Comparison of ENCODE assay signal across 8 cellular contexts in the genomic region with DNA sequence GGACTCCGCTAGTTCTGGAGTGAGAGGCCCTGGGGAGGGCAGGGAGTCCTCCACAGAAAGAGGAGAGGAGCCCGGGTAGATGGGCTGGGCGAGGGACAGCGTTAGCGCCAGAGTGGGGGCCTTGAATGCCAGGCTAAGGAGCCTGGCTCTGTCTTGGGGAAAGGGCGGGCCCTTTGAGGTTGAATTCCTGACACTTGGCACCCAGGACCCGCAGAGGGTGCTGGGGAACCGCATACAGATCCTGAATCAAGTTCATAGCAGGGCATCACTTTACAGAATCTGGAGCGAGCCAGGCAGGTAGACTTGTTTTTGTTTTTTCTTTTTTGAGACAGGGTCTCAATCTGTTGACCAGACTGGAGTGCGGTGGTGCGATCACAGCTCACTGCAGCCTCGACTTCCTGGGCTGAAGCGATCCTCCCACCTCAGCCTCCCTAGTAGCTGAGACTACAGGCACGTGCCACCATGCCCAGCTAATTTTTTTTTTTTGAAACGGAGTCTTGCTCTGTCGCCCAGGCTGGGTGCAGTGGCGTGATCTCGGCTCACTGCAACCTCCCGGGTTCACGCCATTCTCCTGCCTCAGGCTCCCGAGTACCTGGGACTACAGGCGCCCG. TPM values are rescaled to one million over a fixed set of nuclear protein-coding genes. Genes with fewer than 3 reads are reported as not detected.
DNase-seq lines count a peak whose midpoint lies in the region; ATAC-seq and TF ChIP-seq lines count a peak whose summit lies in the region.

No MANE protein-coding gene starts in this region.

- H2BK5ac ChIP-seq in IMR-90 (ENCODE audit: low read depth, low read length, poor library complexity, severe bottlenecking): no peak overlapping the region

- intact Hi-C loops in IMR-90 (cut with micrococcal nuclease): loop anchor here (5.0 kb wide), 1 partner anchor 61 kb away; the partner anchor contains the start of gene AIP
- intact Hi-C loops in mammary epithelial cell (cut with micrococcal nuclease): loop anchor here (1.0 kb wide), 1 partner anchor 85 kb away; no protein-coding TSS in a partner anchor

- H3K4me2 ChIP-seq in IMR-90 (ENCODE audit: low read depth, low read length) (peak overlapping the region; percentile 57; the same call in 1 of the 2 replicates), mammary epithelial cell (ENCODE audit: insufficient read depth, low read depth, low read length) (peak overlapping the region; percentile 87)

- CTCF ChIA-PET in BJ (lab: Yijun Ruan, JAX): interaction anchor here (0.6 to 3.1 kb wide), 4 partner anchors 14 to 209 kb away, joined by 3 to 9 read pairs (median 4); partner anchors contain the start of gene PPP1CA
- CTCF ChIA-PET in IMR-90 (lab: Yijun Ruan, JAX): interaction anchor here (1.8 kb wide), 1 partner anchor 20 kb away, joined by 7 read pairs; the partner anchor contains the start of gene PPP1CA
- CTCF ChIA-PET in mammary epithelial cell (lab: Charles Lee; ENCODE audit: low non-redundant PET): no interaction called here

- H2AK5ac ChIP-seq in IMR-90 (ENCODE audit: low read depth, low read length): no peak overlapping the region

- peak overlapping the region; percentile 92 for H2AFZ ChIP-seq in IMR-90 (replicated peaks; ENCODE audit: low read length, poor library complexity)
- peak overlapping the region; percentile 96 for H2AFZ ChIP-seq in mammary epithelial cell (ENCODE audit: low read depth, low read length)

- no peaks in the 10 kb centered on the region for H3K79me2 ChIP-seq in mammary epithelial cell (ENCODE audit: insufficient read depth, low read length)

- no peak for TF ChIP-seq POLR2A in IMR-90 (IDR thresholded peaks at IDR 0.05; ENCODE audit: low read depth, low read length)

- no peak overlapping the region for H3K14ac ChIP-seq in IMR-90 (replicated peaks; ENCODE audit: low read depth, low read length)

- H2BK15ac ChIP-seq in IMR-90 (ENCODE audit: low read depth, low read length): no peak overlapping the region

- H2BK120ac ChIP-seq in IMR-90 (ENCODE audit: low read depth, low read length): no peak overlapping the region

- no peak for TF ChIP-seq CTCF in BJ (IDR thresholded peaks at IDR 0.05; ENCODE audit: insufficient read depth, low read depth, low read length)
- no peak for TF ChIP-seq CTCF in IMR-90 (conservative IDR thresholded peaks at IDR 0.05; ENCODE audit: low read depth, low read length)
- TF ChIP-seq CTCF in mammary epithelial cell (conservative IDR thresholded peaks at IDR 0.05 in 1 of 2, IDR thresholded peaks at IDR 0.05 in 1 of 2; ENCODE audit: extremely low read depth in 1 of 2, insufficient read depth in 1 of 2, low read depth in 1 of 2, low read length in 2 of 2): peak; percentile 1 to 19

- no peak overlapping the region for H4K5ac ChIP-seq in IMR-90 (ENCODE audit: low read depth, low read length)

- H3K79me1 ChIP-seq in IMR-90 (ENCODE audit: low read depth in 1 of 2, low read length in 2 of 2): no peaks in the 10 kb centered on the region

- H4K91ac ChIP-seq in IMR-90 (ENCODE audit: insufficient read depth, low read depth, low read length): no peak overlapping the region

- H3K4me3 Mint-ChIP-seq in natural killer cell treated with Interleukin-12 subunit alpha and Interleukin-12 subunit beta and Interleukin-15 and Interleukin-18, amount 100 ng/mL, for 72 hours: peak overlapping the region; percentile 37

- H3K27ac Mint-ChIP-seq in natural killer cell treated with Interleukin-12 subunit alpha and Interleukin-12 subunit beta and Interleukin-15 and Interleukin-18, amount 100 ng/mL, for 72 hours: peak overlapping the region; percentile 47 to 57

- H3K18ac ChIP-seq in IMR-90 (ENCODE audit: low read depth, low read length): no peak overlapping the region

- in situ Hi-C loops in IMR-90 (cut with MboI; ENCODE audit: low sequenced_read_pairs): no loop called here
- in situ Hi-C loops in mammary epithelial cell (cut with MboI; ENCODE audit: low sequenced_read_pairs in 2 of 2): no loop called here

- H4K20me1 ChIP-seq in IMR-90 (ENCODE audit: insufficient read depth, low read length) (no peaks in the 10 kb centered on the region), mammary epithelial cell (ENCODE audit: insufficient read depth, low read length) (no peaks in the 10 kb centered on the region)

- H3K4me1 ChIP-seq in IMR-90 (ENCODE audit: control insufficient read depth, insufficient read depth, low read length) (peaks cover 5% of the 10 kb centered on the region; the same call in 1 of the 2 replicates), mammary epithelial cell (ENCODE audit: insufficient read depth, low read length) (peaks cover 32% of the 10 kb centered on the region), SJCRH30 (peaks cover 5% of the 10 kb centered on the region; the same call in 1 of the 2 replicates)

- dilution Hi-C loops in IMR-90 (cut with HindIII; ENCODE audit: low sequenced_read_pairs, unreplicated experiment) (no loop called here), mammary epithelial cell (cut with HindIII; ENCODE audit: low sequenced_read_pairs) (loop anchor here (5.0 kb wide), 1 partner anchor 104 kb away; no protein-coding TSS in a partner anchor)

- no peak overlapping the region for H2AK9ac ChIP-seq in IMR-90 (replicated peaks; ENCODE audit: low read depth, low read length, poor library complexity)

- no peak for TF ChIP-seq RAD21 in IMR-90 (IDR thresholded peaks at IDR 0.05; ENCODE audit: low read length)

- no peak for ATAC-seq in IMR-90 (ENCODE audit: low read depth)
- no peak for ATAC-seq in natural killer cell treated with Interleukin-12 subunit alpha and Interleukin-12 subunit beta and Interleukin-15 and Interleukin-18, amount 100 ng/mL, for 72 hours
- ATAC-seq in GM19324 (IDR thresholded peaks at IDR 0.05; ENCODE audit: low FRiP score, unreplicated experiment): no peak

- peak overlapping the region in 1 of 2 experiments; percentile 42; a peak in 1 of 4 replicates for H4K8ac ChIP-seq in IMR-90 (ENCODE audit: low read depth in 2 of 2, low read length in 2 of 2)

- H3K9ac ChIP-seq in IMR-90 (ENCODE audit: low read depth, low read length) (no peak overlapping the region), mammary epithelial cell (ENCODE audit: insufficient read depth, low read length) (no peak overlapping the region)

- peaks cover 9 to 28% of the 10 kb centered on the region in 2 donors for H3K4me1 Mint-ChIP-seq in natural killer cell treated with Interleukin-12 subunit alpha and Interleukin-12 subunit beta and Interleukin-15 and Interleukin-18, amount 100 ng/mL, for 72 hours (ENCODE audit: low read depth in 2 of 2)

- WGBS in IMR-90 (ENCODE audit: extremely low coverage in 2 of 2, insufficient read length in 1 of 2), 2 experiments: 62% methylated on average over 9 of the region's 23 CpGs; no CpG with 5 or more reads in 1 of the 2 experiments
- WGBS in mammary epithelial cell (ENCODE audit: low coverage, missing lambda C conversion rate): 67% methylated on average over 20 of the region's 23 CpGs

- H3K27me3 ChIP-seq in BJ (ENCODE audit: control insufficient read depth, insufficient read depth, low read length) (no peaks in the 10 kb centered on the region), IMR-90 (ENCODE audit: control insufficient read depth, insufficient read depth, low read length) (no peaks in the 10 kb centered on the region), mammary epithelial cell (ENCODE audit: insufficient read depth, low read length) (no peaks in the 10 kb centered on the region), SJCRH30 (no peaks in the 10 kb centered on the region)

- no peak overlapping the region for H3K4ac ChIP-seq in IMR-90 (ENCODE audit: low read depth, low read length)

- H3K23ac ChIP-seq in IMR-90 (ENCODE audit: low read depth, low read length): no peak overlapping the region

- no peaks in the 10 kb centered on the region for H3K9me1 ChIP-seq in IMR-90 (ENCODE audit: insufficient read depth, low read length)

- no peaks in the 10 kb centered on the region for H3K27me3 Mint-ChIP-seq in natural killer cell treated with Interleukin-12 subunit alpha and Interleukin-12 subunit beta and Interleukin-15 and Interleukin-18, amount 100 ng/mL, for 72 hours

- BruUV-seq in IMR-90 (replicated peaks; lab: Mats Ljungman, UMichigan): no TSS peak
- BruUV-seq in mammary epithelial cell (replicated peaks; lab: Mats Ljungman, UMichigan): no TSS peak

- H3K9me3 Mint-ChIP-seq in natural killer cell treated with Interleukin-12 subunit alpha and Interleukin-12 subunit beta and Interleukin-15 and Interleukin-18, amount 100 ng/mL, for 72 hours: no peaks in the 10 kb centered on the region

- no peaks in the 10 kb centered on the region for H3K36me3 Mint-ChIP-seq in natural killer cell treated with Interleukin-12 subunit alpha and Interleukin-12 subunit beta and Interleukin-15 and Interleukin-18, amount 100 ng/mL, for 72 hours

- H3K4me3 ChIP-seq in BJ (ENCODE audit: low read depth, low read length): peak overlapping the region; percentile 41
- H3K4me3 ChIP-seq in IMR-90 (ENCODE audit: insufficient read depth, low read depth, low read length): no peak overlapping the region
- H3K4me3 ChIP-seq in mammary epithelial cell (replicated peaks in 1 of 3; ENCODE audit: insufficient read depth in 1 of 3, low read depth in 2 of 3, low read length in 3 of 3): peak overlapping the region in 2 of 3 experiments; percentile 35 to 40
- H3K4me3 ChIP-seq in SJCRH30: no peak overlapping the region

- H3K9me3 ChIP-seq in IMR-90 (ENCODE audit: control insufficient read depth, insufficient read depth, low read length) (no peaks in the 10 kb centered on the region), mammary epithelial cell (replicated peaks; ENCODE audit: insufficient read depth, low read length) (no peaks in the 10 kb centered on the region), SJCRH30 (replicated peaks) (no peaks in the 10 kb centered on the region)

- H3K36me3 ChIP-seq in BJ (ENCODE audit: control insufficient read depth, insufficient read depth, low read length) (no peaks in the 10 kb centered on the region), IMR-90 (ENCODE audit: control insufficient read depth, insufficient read depth, low read length) (no peaks in the 10 kb centered on the region), mammary epithelial cell (ENCODE audit: insufficient read depth, low read length) (no peaks in the 10 kb centered on the region), SJCRH30 (no peaks in the 10 kb centered on the region)

- H3K27ac ChIP-seq in IMR-90 (ENCODE audit: insufficient read depth, low read length) (no peak overlapping the region), mammary epithelial cell (ENCODE audit: insufficient read depth, low read depth, low read length) (no peak overlapping the region), SJCRH30 (no peak overlapping the region)

- DNase-seq in BJ (ENCODE audit: low read depth) (no peak), IMR-90 (no peak), mammary epithelial cell (no peak), SJCRH30 (no peak), nucleus accumbens (lab: John Stamatoyannopoulos, UW) (no peak)
- DNase-seq in natural killer cell treated with Interleukin-12 subunit alpha and Interleukin-12 subunit beta and Interleukin-15 and Interleukin-18, amount 100 ng/mL, for 72 hours (ENCODE audit: low spot score): peak; percentile 64
- DNase-seq in NK-92 treated with Interleukin-12 subunit alpha and Interleukin-12 subunit beta, amount 100 ng/mL, for 24 hours (lab: John Stamatoyannopoulos, UW): no peak

- H3K56ac ChIP-seq in IMR-90 (ENCODE audit: extremely low read depth, insufficient read depth, low read length): no peak overlapping the region

- POLR2A ChIA-PET in BJ (lab: Charles Lee): interaction anchor here (0.6 kb wide), 1 partner anchor 160 kb away, joined by 6 read pairs; no protein-coding TSS in a partner anchor
- POLR2A ChIA-PET in IMR-90 (lab: Charles Lee; ENCODE audit: unreplicated experiment): no interaction called here

- H2BK20ac ChIP-seq in IMR-90 (ENCODE audit: low read depth, low read length): no peak overlapping the region

RNA-seq across cellular contexts. Expression of gene CARNS1, which starts 6.0 kb away (rescaled TPM):
- polyA plus RNA-seq in BJ (2011; rRNA removed) (0.07 and 0.12 TPM in 2 replicates), IMR-90 (2012; rRNA removed) (0.23 and 0.32 TPM in 2 replicates), mammary epithelial cell (0.03 TPM)
- 0.10 TPM in 1 of 2 replicates, not detected in the other for polyA minus RNA-seq in BJ (2011; rRNA and poly(A)+ RNA removed)
- total RNA-seq in IMR-90 (2012; rRNA removed) (under 0.01 TPM in 2 replicates), mammary epithelial cell (under 1 TPM; 0.12 to 0.33 TPM)
- 0.09 and 0.19 TPM in 2 replicates for polyA plus RNA-seq in IMR-90 (2012; cell fraction: cytosol; rRNA removed)
- 1.1 and 2.8 TPM in 2 replicates for polyA plus RNA-seq in IMR-90 (2012; cell fraction: nucleus; rRNA removed; ENCODE audit: low replicate concordance)
- polyA minus RNA-seq in mammary epithelial cell: not detected
- total RNA-seq in natural killer cell treated with Interleukin-12 subunit alpha and Interleukin-12 subunit beta and Interleukin-15 and Interleukin-18, amount 100 ng/mL, for 72 hours: 1 to 10 TPM; 2.3 to 4.9 TPM
- 0.05 and 0.08 TPM in 2 replicates for total RNA-seq in SJCRH30 (2014; rRNA removed; shearing (Covaris generic))

RNA-seq across cellular contexts. Expression of gene RPS6KB2, which starts 6.8 kb away (rescaled TPM):
- 42.9 and 59.9 TPM in 2 replicates for polyA plus RNA-seq in BJ (2011; rRNA removed)
- polyA minus RNA-seq in BJ (2011; rRNA and poly(A)+ RNA removed): 34.4 and 53.7 TPM in 2 replicates
- 47.8 and 58.4 TPM in 2 replicates for total RNA-seq in IMR-90 (2012; rRNA removed)
- 50.7 and 55.3 TPM in 2 replicates for polyA plus RNA-seq in IMR-90 (2012; rRNA removed)
- polyA plus RNA-seq in IMR-90 (2012; cell fraction: cytosol; rRNA removed): 63.7 and 69.8 TPM in 2 replicates
- polyA plus RNA-seq in IMR-90 (2012; cell fraction: nucleus; rRNA removed; ENCODE audit: low replicate concordance): 106 and 200 TPM in 2 replicates
- total RNA-seq in mammary epithelial cell: 10 to 100 TPM; 35.7 to 62.3 TPM
- 58.7 TPM for polyA plus RNA-seq in mammary epithelial cell
- 76.8 TPM for polyA minus RNA-seq in mammary epithelial cell
- 100 to 1,000 TPM in 1 of 2 donors, 10 to 100 TPM in 1; 95.8 to 112 TPM for total RNA-seq in natural killer cell treated with Interleukin-12 subunit alpha and Interleukin-12 subunit beta and Interleukin-15 and Interleukin-18, amount 100 ng/mL, for 72 hours
- 25.9 and 33.5 TPM in 2 replicates for total RNA-seq in SJCRH30 (2014; rRNA removed; shearing (Covaris generic))

RNA-seq across cellular contexts. Expression of gene PTPRCAP, which starts 16.0 kb away (rescaled TPM):
- polyA plus RNA-seq in BJ (2011; rRNA removed): 0.27 and 0.43 TPM in 2 replicates
- polyA minus RNA-seq in BJ (2011; rRNA and poly(A)+ RNA removed): not detected in 2 replicates
- not detected in 2 replicates for total RNA-seq in IMR-90 (2012; rRNA removed)
- 0.14 and 0.24 TPM in 2 replicates for polyA plus RNA-seq in IMR-90 (2012; rRNA removed)
- polyA plus RNA-seq in IMR-90 (2012; cell fraction: cytosol; rRNA removed): 0.18 and 0.41 TPM in 2 replicates
- polyA plus RNA-seq in IMR-90 (2012; cell fraction: nucleus; rRNA removed; ENCODE audit: low replicate concordance): 2.5 and 7.4 TPM in 2 replicates
- total RNA-seq in mammary epithelial cell: 1 to 10 TPM in 1 of 2 donors, not detected in 1; 1.2 TPM
- 0.18 TPM for polyA plus RNA-seq in mammary epithelial cell
- polyA minus RNA-seq in mammary epithelial cell: 0.93 TPM
- 100 to 1,000 TPM; 198 to 266 TPM for total RNA-seq in natural killer cell treated with Interleukin-12 subunit alpha and Interleukin-12 subunit beta and Interleukin-15 and Interleukin-18, amount 100 ng/mL, for 72 hours
- total RNA-seq in SJCRH30 (2014; rRNA removed; shearing (Covaris generic)): 1.1 TPM in 1 of 2 replicates, not detected in the other

RNA-seq across cellular contexts. Expression of gene TBC1D10C, which starts 17.6 kb away (rescaled TPM):
- not detected in 2 replicates for polyA plus RNA-seq in BJ (2011; rRNA removed)
- not detected in 2 replicates for polyA minus RNA-seq in BJ (2011; rRNA and poly(A)+ RNA removed)
- under 0.01 and 0.18 TPM in 2 replicates for total RNA-seq in IMR-90 (2012; rRNA removed)
- 0.07 and 0.11 TPM in 2 replicates for polyA plus RNA-seq in IMR-90 (2012; rRNA removed)
- polyA plus RNA-seq in IMR-90 (2012; cell fraction: cytosol; rRNA removed): 0.09 and 0.12 TPM in 2 replicates
- 0.44 and 0.94 TPM in 2 replicates for polyA plus RNA-seq in IMR-90 (2012; cell fraction: nucleus; rRNA removed; ENCODE audit: low replicate concordance)
- under 1 TPM in 1 of 2 donors, not detected in 1; 0.17 TPM for total RNA-seq in mammary epithelial cell
- not detected for polyA plus RNA-seq in mammary epithelial cell
- not detected for polyA minus RNA-seq in mammary epithelial cell
- total RNA-seq in natural killer cell treated with Interleukin-12 subunit alpha and Interleukin-12 subunit beta and Interleukin-15 and Interleukin-18, amount 100 ng/mL, for 72 hours: 10 to 100 TPM; 79.5 to 88.8 TPM
- total RNA-seq in SJCRH30 (2014; rRNA removed; shearing (Covaris generic)): not detected in 2 replicates

RNA-seq across cellular contexts. Expression of gene PPP1CA, which starts 19.9 kb away (rescaled TPM):
- polyA plus RNA-seq in BJ (2011; rRNA removed): 146 and 233 TPM in 2 replicates
- polyA minus RNA-seq in BJ (2011; rRNA and poly(A)+ RNA removed): 104 and 141 TPM in 2 replicates
- 294 and 313 TPM in 2 replicates for total RNA-seq in IMR-90 (2012; rRNA removed)
- 228 and 260 TPM in 2 replicates for polyA plus RNA-seq in IMR-90 (2012; rRNA removed)
- 268 and 304 TPM in 2 replicates for polyA plus RNA-seq in IMR-90 (2012; cell fraction: cytosol; rRNA removed)
- 122 and 203 TPM in 2 replicates for polyA plus RNA-seq in IMR-90 (2012; cell fraction: nucleus; rRNA removed; ENCODE audit: low replicate concordance)
- total RNA-seq in mammary epithelial cell: 100 to 1,000 TPM; 178 to 182 TPM
- 331 TPM for polyA plus RNA-seq in mammary epithelial cell
- 255 TPM for polyA minus RNA-seq in mammary epithelial cell
- total RNA-seq in natural killer cell treated with Interleukin-12 subunit alpha and Interleukin-12 subunit beta and Interleukin-15 and Interleukin-18, amount 100 ng/mL, for 72 hours: 100 to 1,000 TPM; 317 to 378 TPM
- total RNA-seq in SJCRH30 (2014; rRNA removed; shearing (Covaris generic)): 169 and 197 TPM in 2 replicates

Comparison
In these comparisons a context has a peak if more than half of its experiments do, and no peak if none do; other contexts are left out.
1. H3K4me3 ChIP-seq: peak in BJ (single experiment) and mammary epithelial cell (2 of 3); none in IMR-90 (single experiment) and SJCRH30 (single experiment).
2. CTCF ChIP-seq: peak in mammary epithelial cell (2 of 2); none in BJ (single experiment) and IMR-90 (single experiment).
3. RNA of gene PTPRCAP, which starts 16.0 kb away (total RNA-seq): 198 to 266 TPM in natural killer cell treated with Interleukin-12 subunit alpha and Interleukin-12 subunit beta and Interleukin-15 and Interleukin-18, amount 100 ng/mL, for 72 hours; 1.2 TPM in mammary epithelial cell, 1.1 TPM in SJCRH30 and not detected in IMR-90; every median in the first group is over 10 times any median in the second.